21 cellular contexts compared by ENCODE assay signal in genomic region chr22:42067706-42068350, GRCh38. TPM values are rescaled to one million over a fixed set of nuclear protein-coding genes. Genes with fewer than 3 reads are reported as not detected.
DNase-seq lines count a peak whose midpoint lies in the region; ATAC-seq and TF ChIP-seq lines count a peak whose summit lies in the region.
"Had no signal": no experiment of that assay in that cellular context is flagged by ENCODE, and none has a peak within 500 bp of the region (broad histone marks: within the 10 kb centered on the region; RNA-seq: fewer than 3 reads in every experiment).

No MANE protein-coding gene starts in this region.

- H2AK5ac ChIP-seq in neuronal stem cell (ENCODE audit: low read depth, low read length) = no peak overlapping the region

- H3K9me3 ChIP-seq in right cardiac atrium (ENCODE audit: control insufficient read depth, low read length) (no peaks in the 10 kb centered on the region), neuronal stem cell (replicated peaks in 1 of 2; ENCODE audit: control insufficient read depth in 2 of 2, insufficient read depth in 1 of 2, low read depth in 1 of 2, low read length in 2 of 2) (peaks cover 0 to 3% of the 10 kb centered on the region in 2 donors)

- H2BK12ac ChIP-seq in neuronal stem cell (ENCODE audit: low read length) = no peak overlapping the region

- peak overlapping the region; percentile 6 for H4K8ac ChIP-seq in neuronal stem cell (ENCODE audit: low read depth, low read length)

- no peak overlapping the region for H4K91ac ChIP-seq in neuronal stem cell (ENCODE audit: low read depth, low read length, poor library complexity)

- no peaks in the 10 kb centered on the region for H3K9me3 Mint-ChIP-seq in chondrocyte (ENCODE audit: low read depth)

- peaks cover 13% of the 10 kb centered on the region for H3K36me3 Mint-ChIP-seq in chondrocyte (ENCODE audit: low read depth)

- no peak overlapping the region for H2BK15ac ChIP-seq in neuronal stem cell (ENCODE audit: low read length)

- no peak overlapping the region for H3K18ac ChIP-seq in neuronal stem cell (ENCODE audit: low read length)

- H3K79me1 ChIP-seq in neuronal stem cell (ENCODE audit: low read depth, low read length) = peaks cover 2% of the 10 kb centered on the region

- H3K27ac Mint-ChIP-seq in chondrocyte (ENCODE audit: unreplicated experiment) = no peak overlapping the region

- peak overlapping the region; percentile 19 for H2BK5ac ChIP-seq in neuronal stem cell (ENCODE audit: low read length)

- no peak overlapping the region for H2AFZ ChIP-seq in neuronal stem cell (ENCODE audit: low read length)

- H3K9ac ChIP-seq in neuronal stem cell (ENCODE audit: low read depth, low read length, poor library complexity) = no peak overlapping the region

- DNase-seq in Right ventricle myocardium superior = peak; percentile 39
- no peak for DNase-seq in right cardiac atrium
- peak; percentile 56 for DNase-seq in chondrocyte (ENCODE audit: low spot score)
- DNase-seq in neuronal stem cell (ENCODE audit: low spot score) = no peak
- DNase-seq in NCI-H146 (lab: John Stamatoyannopoulos, UW) = no peak
- DNase-seq in C1 segment of cervical spinal cord (lab: John Stamatoyannopoulos, UW) = no peak
- DNase-seq: AML-193, DMS79, H7, Kasumi-1, NCI-H1048, NCI-H1436 treated with DMSO at 0.1 percent for 48 hours, NCI-H2029, NCI-H226, NCI-H524, NCI-H82 had no signal

- H2BK120ac ChIP-seq in neuronal stem cell (ENCODE audit: low read depth, low read length) = no peak overlapping the region

- H3K27ac ChIP-seq in right cardiac atrium (ENCODE audit: low read length) = no peak overlapping the region
- H3K27ac ChIP-seq in neuronal stem cell (replicated peaks; ENCODE audit: low read length) = no peak overlapping the region

- 97% methylated on average over 14 of the region's 14 CpGs for WGBS in right cardiac atrium
- WGBS in neuronal stem cell (ENCODE audit: extremely low coverage in 2 of 2, insufficient read length in 2 of 2, insufficient replicate concordance in 1 of 2), 2 donors = no CpG with 5 or more reads among the region's 14 CpGs

- H3K27me3 ChIP-seq in right cardiac atrium (ENCODE audit: control insufficient read depth, insufficient read depth) (no peaks in the 10 kb centered on the region), neuronal stem cell (ENCODE audit: control insufficient read depth in 3 of 3, insufficient read depth in 3 of 3, low read depth in 1 of 3, low read length in 3 of 3) (no peaks in the 10 kb centered on the region)

- no peak overlapping the region for H3K4me3 ChIP-seq in right cardiac atrium (ENCODE audit: low read length)
- H3K4me3 ChIP-seq in neuronal stem cell (ENCODE audit: low read length in 2 of 2) = no peak overlapping the region

- no peaks in the 10 kb centered on the region for H3K27me3 Mint-ChIP-seq in chondrocyte (ENCODE audit: low read depth)

- peaks cover 19% of the 10 kb centered on the region for H3K4me1 Mint-ChIP-seq in chondrocyte (ENCODE audit: low read depth)

- no peak overlapping the region for H3K4me2 ChIP-seq in neuronal stem cell (ENCODE audit: insufficient read depth, low read length, poor library complexity, severe bottlenecking)

- no peak for TF ChIP-seq CTCF in chondrocyte (IDR thresholded peaks at IDR 0.05)

- peaks cover 13 to 40% of the 10 kb centered on the region in 2 donors for H3K36me3 ChIP-seq in neuronal stem cell (replicated peaks in 1 of 2; ENCODE audit: control insufficient read depth in 2 of 2, insufficient read depth in 2 of 2, low read length in 2 of 2)

- H3K14ac ChIP-seq in neuronal stem cell (ENCODE audit: low read length) = no peak overlapping the region

- no peaks in the 10 kb centered on the region for H3K4me1 ChIP-seq in right cardiac atrium (ENCODE audit: control insufficient read depth, insufficient read depth, low read length)
- H3K4me1 ChIP-seq in neuronal stem cell (ENCODE audit: control insufficient read depth in 2 of 2, insufficient read depth in 1 of 2, low read depth in 1 of 2, low read length in 2 of 2) = peaks cover 10 to 23% of the 10 kb centered on the region in 2 donors

- intact Hi-C loops in Right ventricle myocardium superior (cut with DNase I) = no loop called here
- intact Hi-C loops in right cardiac atrium (cut with DNase I) = no loop called here

- peak overlapping the region; percentile 80 for H3K23ac ChIP-seq in neuronal stem cell (ENCODE audit: low read depth, low read length, poor library complexity)

- ATAC-seq in Right ventricle myocardium superior (ENCODE audit: poor library complexity) = no peak
- ATAC-seq in right cardiac atrium = no peak
- ATAC-seq in GM21528 (IDR thresholded peaks at IDR 0.05; ENCODE audit: low FRiP score, unreplicated experiment) = no peak
- no peak for ATAC-seq in GM21619 (IDR thresholded peaks at IDR 0.05; ENCODE audit: unreplicated experiment)
- ATAC-seq: Panc1, SK-N-SH treated with all-trans-retinoic acid at 6 μM for 48 hours had no signal

- H3K4ac ChIP-seq in neuronal stem cell (ENCODE audit: low read length) = no peak overlapping the region

- H3K4me3 Mint-ChIP-seq in chondrocyte (ENCODE audit: unreplicated experiment) = no peak overlapping the region

RNA-seq across cellular contexts. Expression of gene NAGA, which starts 2.8 kb away (rescaled TPM):
- total RNA-seq in Right ventricle myocardium superior (11.8 TPM), right cardiac atrium (10 to 100 TPM; 14.6 to 16.3 (median 15.4) TPM), chondrocyte (17.1 to 20.2 TPM (median 18.9 TPM) in 3 replicates)
- polyA plus RNA-seq in right cardiac atrium = 9.4 TPM
- 12.9 TPM for polyA plus RNA-seq in neuronal stem cell (2013, experiment 1 of 2)
- 12.6 TPM for polyA plus RNA-seq in neuronal stem cell (2013, experiment 2 of 2)

RNA-seq across cellular contexts. Expression of gene PHETA2, which starts 6.2 kb away (rescaled TPM):
- 4.2 TPM for total RNA-seq in Right ventricle myocardium superior
- 10 to 100 TPM in 1 of 4 donors, 1 to 10 TPM in 3; 7.4 to 11.5 (median 7.9) TPM for total RNA-seq in right cardiac atrium
- polyA plus RNA-seq in right cardiac atrium = 6.4 TPM
- total RNA-seq in chondrocyte = 1.4 to 2.2 TPM in 2 of 3 replicates, not detected in the other
- 2.5 TPM for polyA plus RNA-seq in neuronal stem cell (2013, experiment 1 of 2)
- polyA plus RNA-seq in neuronal stem cell (2013, experiment 2 of 2) = 2.4 TPM
- total RNA-seq: MCF 10A had no signal

RNA-seq across cellular contexts. Expression of gene SMDT1, which starts 11.7 kb away (rescaled TPM):
- total RNA-seq in Right ventricle myocardium superior = 179 TPM
- total RNA-seq in right cardiac atrium = 100 to 1,000 TPM; 124 to 190 (median 153) TPM
- 188 TPM for polyA plus RNA-seq in right cardiac atrium
- 54.1 to 56.1 TPM (median 55.0 TPM) in 3 replicates for total RNA-seq in chondrocyte
- polyA plus RNA-seq in neuronal stem cell (2013, experiment 1 of 2) = 31.6 TPM
- polyA plus RNA-seq in neuronal stem cell (2013, experiment 2 of 2) = 30.7 TPM

RNA-seq across cellular contexts. Expression of gene NDUFA6, which starts 22.7 kb away (rescaled TPM):
- 298 TPM for total RNA-seq in Right ventricle myocardium superior
- total RNA-seq in right cardiac atrium = 100 to 1,000 TPM; 212 to 255 (median 231) TPM
- 467 TPM for polyA plus RNA-seq in right cardiac atrium
- 62.2 to 70.7 TPM (median 66.3 TPM) in 3 replicates for total RNA-seq in chondrocyte
- polyA plus RNA-seq in neuronal stem cell (2013, experiment 1 of 2) = 144 TPM
- polyA plus RNA-seq in neuronal stem cell (2013, experiment 2 of 2) = 142 TPM

Comparison
In these comparisons a context has a peak if more than half of its experiments do, and no peak if none do; other contexts are left out.
1. DNase-seq: peak in Right ventricle myocardium superior (single experiment) and chondrocyte (single experiment); none in right cardiac atrium (0 of 3), neuronal stem cell (single experiment), NCI-H146 (single experiment) and C1 segment of cervical spinal cord (0 of 14).